In the genomic region with DNA sequence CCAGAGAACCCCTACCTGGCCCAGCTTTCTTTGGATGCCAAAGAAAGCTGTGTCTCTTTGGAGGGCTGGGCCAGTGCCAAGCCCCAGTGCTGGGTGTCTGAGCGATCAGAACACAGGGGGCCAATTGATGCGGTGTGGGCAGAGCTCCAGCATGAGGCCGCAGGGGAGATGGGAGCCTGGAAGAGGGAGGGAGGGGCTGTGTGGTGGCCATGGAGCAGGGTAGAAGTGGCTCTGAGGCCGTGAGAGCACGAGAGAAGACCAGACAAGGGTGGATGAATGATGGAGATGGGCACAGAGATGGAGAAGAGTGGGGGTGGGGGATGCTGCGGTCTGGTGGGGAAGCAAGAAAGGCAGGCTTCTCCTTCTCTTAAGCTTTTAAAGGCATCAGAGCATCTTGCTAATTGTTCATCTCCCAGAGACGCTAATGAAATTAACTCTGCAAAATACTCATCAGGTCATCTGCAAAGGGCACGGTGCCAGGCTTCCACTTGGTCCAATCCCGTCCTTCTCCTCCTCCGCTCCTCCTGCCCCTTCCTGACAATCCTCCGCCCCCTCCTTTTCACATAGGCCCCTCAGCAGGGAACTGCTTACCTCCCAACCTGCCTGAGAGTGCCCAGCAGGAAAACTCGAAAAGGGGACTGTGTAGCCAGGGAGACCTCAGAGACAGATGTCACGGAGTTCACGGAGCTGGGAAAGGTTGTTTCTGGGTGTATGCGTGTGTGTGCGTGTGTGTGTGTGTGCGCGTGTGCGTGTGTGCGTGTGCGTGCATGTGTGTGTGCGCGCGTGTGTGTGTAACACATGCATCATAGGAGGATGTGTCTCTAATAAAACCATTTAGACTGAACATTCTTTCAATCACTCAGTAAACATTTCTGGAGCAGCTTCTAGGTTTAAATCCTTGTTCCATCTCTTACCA, we compare ENCODE assay signal across 1 cellular context.
TF ChIP-seq lines count a peak whose summit lies in the region.

No MANE protein-coding gene starts in this region.

TF ChIP-seq in WTC11, 78 proteins besides CTCF, POLR2A, EP300 and RAD21 (continued from another document):
- TF ChIP-seq JUN (CRISPR knock-in tag; IDR thresholded peaks at IDR 0.05) (no peak), SMAD4 (CRISPR knock-in tag; IDR thresholded peaks at IDR 0.05) (no peak), TP53 (CRISPR knock-in tag; IDR thresholded peaks at IDR 0.05) (no peak), ZNF121 (CRISPR knock-in tag; IDR thresholded peaks at IDR 0.05) (no peak), RORB (CRISPR knock-in tag; IDR thresholded peaks at IDR 0.05) (no peak), ETV6 (CRISPR knock-in tag; IDR thresholded peaks at IDR 0.05) (no peak), ZNF317 (CRISPR knock-in tag; IDR thresholded peaks at IDR 0.05; ENCODE audit: borderline replicate concordance, low read depth) (no peak)
TF ChIP-seq in WTC11: peak in this region for 0.
